15 cellular contexts compared by ENCODE assay signal in the genomic region with DNA sequence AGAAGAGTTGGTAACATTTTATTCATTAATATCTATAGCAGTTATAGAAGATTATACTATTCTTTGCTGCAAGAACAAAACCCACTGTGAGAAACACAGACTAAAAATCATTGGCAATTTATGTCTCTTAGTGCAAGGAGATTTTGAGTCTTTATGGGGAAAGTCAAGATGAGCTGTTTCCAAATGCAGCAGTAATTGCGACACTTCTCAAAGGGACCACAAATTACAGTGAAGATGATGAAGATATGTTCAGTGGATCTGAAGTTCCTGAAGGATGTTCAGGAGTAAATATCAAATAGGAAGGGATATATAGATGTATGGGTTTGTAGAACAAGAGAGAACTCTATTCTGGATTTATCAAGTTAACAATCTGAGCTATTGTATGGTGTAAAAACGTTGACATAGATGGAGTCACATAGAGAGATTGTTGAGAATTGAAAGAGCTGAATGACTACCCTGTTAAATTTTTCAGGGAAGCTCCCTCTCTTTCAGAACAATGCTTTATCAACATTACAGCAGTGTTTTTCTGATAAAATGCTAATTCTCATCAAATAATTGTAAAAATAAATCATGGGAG.
"Had no signal": no experiment of that assay in that cellular context is flagged by ENCODE, and none has a peak within 500 bp of the region (broad histone marks: within the 10 kb centered on the region; RNA-seq: fewer than 3 reads in every experiment).

No MANE protein-coding gene starts in this region.

- DNase-seq: activated CD4-positive, alpha-beta T cell treated with anti-CD3 and anti-CD28 coated beads for 1 hour; activated CD4-positive, alpha-beta T cell treated with anti-CD3 and anti-CD28 coated beads, Interleukin-2, amount 50 U/mL, for 48 hours; activated CD8-positive, alpha-beta memory T cell treated with anti-CD3 and anti-CD28 coated beads, Interleukin-2, amount 10 ng/mL, durations not matched to agents 7 days and 5 days; activated gamma-delta T cell; activated T-cell treated with anti-CD3 and anti-CD28 coated beads, Interleukin-2, amount 50 U/mL, for 4 hours; anterior cingulate cortex; cerebellar nuclear complex; endodermal cell; erythroblast; heart right ventricle; islet precursor cell; T-helper 9 cell; thyroid gland; uterus had no signal

- H3K36me3 ChIP-seq: heart right ventricle, thyroid gland, uterus had no signal

- H3K9me3 ChIP-seq: heart right ventricle, thyroid gland, uterus had no signal

- H3K4me3 ChIP-seq: heart right ventricle, thyroid gland, uterus had no signal

- ATAC-seq: activated CD8-positive, alpha-beta memory T cell treated with anti-CD3 and anti-CD28 coated beads, Interleukin-2, amount 10 ng/mL, durations not matched to agents 7 days and 5 days; activated T-cell treated with anti-CD3 and anti-CD28 coated beads, Interleukin-2, amount 50 U/mL, for 4 hours; heart right ventricle; left lobe of liver had no signal

- H3K27me3 ChIP-seq: heart right ventricle, thyroid gland, uterus had no signal

- H3K4me1 ChIP-seq: heart right ventricle, thyroid gland, uterus had no signal
